ENCODE assay signal across 1 cellular context in the genomic region with DNA sequence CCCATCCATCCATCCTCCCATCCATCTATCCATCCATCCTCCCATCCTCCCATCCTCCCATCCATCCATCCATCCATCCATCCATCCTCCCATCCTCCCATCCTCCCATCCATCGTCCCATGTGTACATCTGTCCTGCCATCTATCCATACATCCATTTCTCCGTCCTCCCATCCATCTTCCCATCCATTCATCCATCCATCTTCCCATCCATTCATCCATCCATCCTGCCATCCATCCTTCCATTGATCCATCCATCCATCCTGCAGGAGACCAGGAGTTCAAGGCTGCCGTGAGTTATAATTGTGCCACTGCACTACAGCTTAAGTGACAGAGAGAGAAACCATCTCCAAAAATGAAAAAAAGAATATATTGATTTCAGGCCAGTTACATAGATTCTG.
TF ChIP-seq lines count a peak whose summit lies in the region.

No MANE protein-coding gene starts in this region.

TF ChIP-seq in HepG2, 621 proteins besides CTCF, POLR2A, EP300 and RAD21 (continued from another document):
- no peak for TF ChIP-seq SP1 (IDR thresholded peaks at IDR 0.05)
- no peak for TF ChIP-seq SP1 (CRISPR knock-in tag; IDR thresholded peaks at IDR 0.05)
- TF ChIP-seq FOXA1 (IDR thresholded peaks at IDR 0.05): 0 out of 2 replicates have a peak, but pooled peaks have one; percentile 8
- no peak for TF ChIP-seq FOXA1 (CRISPR knock-in tag; IDR thresholded peaks at IDR 0.05)
- no peak for TF ChIP-seq ZNF891 (CRISPR knock-in tag; IDR thresholded peaks at IDR 0.05)
- TF ChIP-seq IKZF1 (IDR thresholded peaks at IDR 0.05): 0 out of 2 replicates have a peak, but pooled peaks have one; percentile 35
